Comparison of ENCODE assay signal across 23 cellular contexts in genomic region chr2:200298015-200298414, GRCh38. TPM values are rescaled to one million over a fixed set of nuclear protein-coding genes. Genes with fewer than 3 reads are reported as not detected.
DNase-seq lines count a peak whose midpoint lies in the region; ATAC-seq and TF ChIP-seq lines count a peak whose summit lies in the region.
"Had no signal": no experiment of that assay in that cellular context is flagged by ENCODE, and none has a peak within 500 bp of the region (broad histone marks: within the 10 kb centered on the region; RNA-seq: fewer than 3 reads in every experiment).

No MANE protein-coding gene starts in this region.

- intact Hi-C loops in sciatic nerve (cut with DNase I), result no loop called here
- intact Hi-C loops in left ventricle myocardium inferior (cut with micrococcal nuclease), result no loop called here

- no peaks in the 10 kb centered on the region for H3K9me3 ChIP-seq in left ventricle myocardium inferior (replicated peaks)
- H3K9me3 ChIP-seq: BLaER1, Caco-2 had no signal

- H4K20me1 ChIP-seq in GM23338 (replicated peaks; ENCODE audit: insufficient read depth), result no peaks in the 10 kb centered on the region
- H4K20me1 ChIP-seq: BLaER1 had no signal

- TF ChIP-seq CTCF in GM23338 (conservative IDR thresholded peaks at IDR 0.05; ENCODE audit: low read depth in 2 of 2) (no peak), chondrocyte (IDR thresholded peaks at IDR 0.05) (no peak), left ventricle myocardium inferior (IDR thresholded peaks at IDR 0.05; ENCODE audit: borderline replicate concordance) (no peak)

- H3K4me1 Mint-ChIP-seq in GM23338 (peaks cover 5% of the 10 kb centered on the region), chondrocyte (ENCODE audit: low read depth) (peaks cover 40% of the 10 kb centered on the region)
- no peaks in the 10 kb centered on the region for H3K4me1 Mint-ChIP-seq in stimulated activated memory B cell treated with anti-CD40 and anti-IgM and Interleukin-4, amounts not matched to agents 10 μg/mL and 1 μg/mL and 100 μg/mL, for 72 hours
- H3K4me1 Mint-ChIP-seq: CD4-positive, alpha-beta memory T cell had no signal

- H3K4me3 ChIP-seq in GM23338 (no peak overlapping the region), left ventricle myocardium inferior (no peak overlapping the region)
- H3K4me3 ChIP-seq: BLaER1 had no signal

- H3K27ac Mint-ChIP-seq in GM23338 (no peak overlapping the region), chondrocyte (ENCODE audit: unreplicated experiment) (peak overlapping the region; percentile 82)
- H3K27ac Mint-ChIP-seq in stimulated activated memory B cell treated with anti-CD40 and anti-IgM and Interleukin-4, amounts not matched to agents 10 μg/mL and 1 μg/mL and 100 μg/mL, for 72 hours, result no peak overlapping the region
- H3K27ac Mint-ChIP-seq: CD4-positive, alpha-beta memory T cell had no signal

- H3K4me3 Mint-ChIP-seq in GM23338, result no peak overlapping the region
- no peak overlapping the region for H3K4me3 Mint-ChIP-seq in chondrocyte (ENCODE audit: unreplicated experiment)
- no peak overlapping the region for H3K4me3 Mint-ChIP-seq in stimulated activated memory B cell treated with anti-CD40 and anti-IgM and Interleukin-4, amounts not matched to agents 10 μg/mL and 1 μg/mL and 100 μg/mL, for 72 hours
- H3K4me3 Mint-ChIP-seq: CD4-positive, alpha-beta memory T cell had no signal

- H3K27me3 ChIP-seq in GM23338 (ENCODE audit: insufficient read depth) (no peaks in the 10 kb centered on the region), left ventricle myocardium inferior (ENCODE audit: low read depth) (no peaks in the 10 kb centered on the region)
- H3K27me3 ChIP-seq: BLaER1 had no signal

- H3K9me2 ChIP-seq in GM23338 (ENCODE audit: insufficient read depth), result no peaks in the 10 kb centered on the region

- H3F3A ChIP-seq in GM23338 (replicated peaks; ENCODE audit: low read depth), result no peaks in the 10 kb centered on the region

- peak overlapping the region; percentile 53; the same call in 1 of the 2 replicates for H2AFZ ChIP-seq in GM23338

- DNase-seq in GM23338 (ENCODE audit: low spot score), result no peak
- no peak for DNase-seq in chondrocyte (ENCODE audit: low spot score)
- peak; percentile 63 for DNase-seq in kidney tubule cell (ENCODE audit: low spot score)
- DNase-seq in sciatic nerve (ENCODE audit: low spot score), result no peak
- DNase-seq in left ventricle myocardium inferior, result no peak
- no peak for DNase-seq in activated T-cell treated with anti-CD3 and anti-CD28 coated beads, Interleukin-2, amount 50 U/mL, for 1 hour
- DNase-seq: ACHN; Caco-2; CD4-positive, alpha-beta memory T cell; MV-4-11; NCI-H1105 treated with DMSO at 0.1 percent for 48 hours; NCI-H2029 treated with DMSO at 0.1 percent for 48 hours; NCI-H2171; NCI-H345; NCI-H82; SIG-M5 had no signal

- no peaks in the 10 kb centered on the region for H3K9me3 Mint-ChIP-seq in GM23338
- H3K9me3 Mint-ChIP-seq in chondrocyte (ENCODE audit: low read depth), result no peaks in the 10 kb centered on the region
- no peaks in the 10 kb centered on the region for H3K9me3 Mint-ChIP-seq in stimulated activated memory B cell treated with anti-CD40 and anti-IgM and Interleukin-4, amounts not matched to agents 10 μg/mL and 1 μg/mL and 100 μg/mL, for 72 hours
- H3K9me3 Mint-ChIP-seq: CD4-positive, alpha-beta memory T cell had no signal

- H3K36me3 Mint-ChIP-seq in GM23338 (ENCODE audit: low read depth) (no peaks in the 10 kb centered on the region; the same call in 2 of the 3 replicates), chondrocyte (ENCODE audit: low read depth) (no peaks in the 10 kb centered on the region)
- no peaks in the 10 kb centered on the region for H3K36me3 Mint-ChIP-seq in stimulated activated memory B cell treated with anti-CD40 and anti-IgM and Interleukin-4, amounts not matched to agents 10 μg/mL and 1 μg/mL and 100 μg/mL, for 72 hours
- H3K36me3 Mint-ChIP-seq: CD4-positive, alpha-beta memory T cell had no signal

- H3K27me3 Mint-ChIP-seq in GM23338 (ENCODE audit: insufficient read depth, low read depth, poor library complexity) (peaks cover 1% of the 10 kb centered on the region), chondrocyte (ENCODE audit: low read depth) (no peaks in the 10 kb centered on the region)
- H3K27me3 Mint-ChIP-seq in stimulated activated memory B cell treated with anti-CD40 and anti-IgM and Interleukin-4, amounts not matched to agents 10 μg/mL and 1 μg/mL and 100 μg/mL, for 72 hours, result no peaks in the 10 kb centered on the region

- no peak overlapping the region for H3K4me2 ChIP-seq in GM23338
- H3K4me2 ChIP-seq: BLaER1, KMS-11 had no signal

- H3K27ac ChIP-seq in GM23338 (ENCODE audit: low read depth), result no peak overlapping the region
- H3K27ac ChIP-seq in left ventricle myocardium inferior (replicated peaks), result no peak overlapping the region
- H3K27ac ChIP-seq: 22Rv1, BLaER1, KMS-11 had no signal

- H3K4me1 ChIP-seq in GM23338 (ENCODE audit: insufficient read depth) (no peaks in the 10 kb centered on the region), left ventricle myocardium inferior (peaks cover 17% of the 10 kb centered on the region)

- no peaks in the 10 kb centered on the region for H3K79me2 ChIP-seq in GM23338 (replicated peaks; ENCODE audit: insufficient read depth)

- ATAC-seq in GM23338, result no peak
- ATAC-seq in sciatic nerve, result peak; percentile 72
- no peak for ATAC-seq in stimulated activated memory B cell treated with anti-CD40 and anti-IgM and Interleukin-4, amounts not matched to agents 10 μg/mL and 1 μg/mL and 100 μg/mL, for 72 hours
- no peak for ATAC-seq in HG03378 (IDR thresholded peaks at IDR 0.05; ENCODE audit: unreplicated experiment)
- ATAC-seq: HCT116, Panc1 had no signal

- H3K36me3 ChIP-seq in GM23338 (ENCODE audit: insufficient read depth), result no peaks in the 10 kb centered on the region
- no peaks in the 10 kb centered on the region for H3K36me3 ChIP-seq in left ventricle myocardium inferior
- H3K36me3 ChIP-seq: BLaER1 had no signal

TF ChIP-seq in GM23338, 12 proteins besides CTCF, POLR2A, EP300 and RAD21 (continues in another document):
- TF ChIP-seq STAT1 (IDR thresholded peaks at IDR 0.05; ENCODE audit: unreplicated experiment) (no peak), CREB1 (CRISPR knock-in tag; IDR thresholded peaks at IDR 0.05; ENCODE audit: low read depth) (no peak), EZH2phosphoT487 (IDR thresholded peaks at IDR 0.05; ENCODE audit: unreplicated experiment) (no peak), ZNF331 (CRISPR knock-in tag; IDR thresholded peaks at IDR 0.05; ENCODE audit: low read depth) (no peak)

RNA-seq across cellular contexts. Expression of gene SPATS2L, which starts 8.5 kb away (rescaled TPM):
- total RNA-seq in GM23338 (2014; rRNA removed; shearing (Covaris generic)), result 118 and 146 TPM in 2 replicates
- 154 and 263 TPM in 2 replicates for polyA plus RNA-seq in GM23338 (2016; fragmentation: Nextera tagmentation; extraction: Ambion mirVana)
- total RNA-seq in chondrocyte (233 to 237 TPM (median 233 TPM) in 3 replicates), sciatic nerve (82.3 TPM), left ventricle myocardium inferior (54.9 TPM)
